Comparison of ENCODE assay signal across 8 cellular contexts in genomic region chr15:40565333-40566238, GRCh38. TPM values are rescaled to one million over a fixed set of nuclear protein-coding genes. Genes with fewer than 3 reads are reported as not detected.
DNase-seq lines count a peak whose midpoint lies in the region; ATAC-seq and TF ChIP-seq lines count a peak whose summit lies in the region.

No MANE protein-coding gene starts in this region.

- DNase-seq in heart right ventricle (no peak), left cardiac atrium (no peak), body of pancreas (no peak), mesendoderm (peak; percentile 16), aorta (no peak)

- no peaks in the 10 kb centered on the region for H3K27me3 ChIP-seq in heart right ventricle
- no peaks in the 10 kb centered on the region for H3K27me3 ChIP-seq in body of pancreas
- H3K27me3 ChIP-seq in mesendoderm (ENCODE audit: insufficient read depth, low read length, poor library complexity): no peaks in the 10 kb centered on the region
- no peaks in the 10 kb centered on the region for H3K27me3 ChIP-seq in aorta (ENCODE audit: control insufficient read depth in 1 of 2, insufficient read depth in 2 of 2, low read length in 1 of 2)

- TF ChIP-seq CTCF in heart right ventricle (IDR thresholded peaks at IDR 0.05): no peak
- no peak for TF ChIP-seq CTCF in body of pancreas (IDR thresholded peaks at IDR 0.05)

- no peak overlapping the region for H4K5ac ChIP-seq in mesendoderm (ENCODE audit: low read length)

- no peak overlapping the region for H2BK120ac ChIP-seq in mesendoderm (ENCODE audit: low read depth, low read length)

- H3K9ac ChIP-seq in mesendoderm (ENCODE audit: low read length): peak overlapping the region; percentile 37

- H3K56ac ChIP-seq in mesendoderm (ENCODE audit: low read length): no peak overlapping the region

- H3K36me3 ChIP-seq in heart right ventricle (peaks cover 0 to 22% (median 4%) of the 10 kb centered on the region in 9 donors), body of pancreas (replicated peaks in 1 of 2; ENCODE audit: insufficient read depth in 1 of 2, low read depth in 2 of 2) (no peaks in the 10 kb centered on the region), mesendoderm (ENCODE audit: control insufficient read depth, insufficient read depth, low read length) (no peaks in the 10 kb centered on the region), aorta (ENCODE audit: control insufficient read depth in 1 of 2, insufficient read depth in 2 of 2, low read length in 1 of 2) (no peaks in the 10 kb centered on the region)

- intact Hi-C loops in heart right ventricle (cut with DNase I) (loop anchor here in 1 of 10 donors (10.0 kb wide), 1 partner anchor 101 kb away; no protein-coding TSS in a partner anchor), left cardiac atrium (cut with DNase I) (no loop called here), body of pancreas (cut with DNase I) (no loop called here), aorta (cut with DNase I) (loop anchor here in 1 of 2 donors (10.0 kb wide), 2 partner anchors 121 to 189 kb away; partner anchors contain the start of genes BAHD1 and RMDN3)

- no peak for ATAC-seq in heart right ventricle
- ATAC-seq in left cardiac atrium: no peak
- ATAC-seq in body of pancreas: no peak
- no peak for ATAC-seq in aorta (ENCODE audit: low FRiP score)
- ATAC-seq in GM19463 (IDR thresholded peaks at IDR 0.05; ENCODE audit: unreplicated experiment): no peak
- ATAC-seq in HG02884 (IDR thresholded peaks at IDR 0.05; ENCODE audit: unreplicated experiment): no peak
- ATAC-seq in GM18907 (IDR thresholded peaks at IDR 0.05; ENCODE audit: unreplicated experiment): no peak

- peaks cover 4% of the 10 kb centered on the region for H3K79me1 ChIP-seq in mesendoderm (ENCODE audit: low read length)

- H3K23ac ChIP-seq in mesendoderm (ENCODE audit: low read length): no peak overlapping the region

- H3K4me1 ChIP-seq in heart right ventricle (peaks cover 2 to 54% (median 29%) of the 10 kb centered on the region in 9 donors), body of pancreas (peaks cover 23% of the 10 kb centered on the region), mesendoderm (ENCODE audit: control insufficient read depth, low read depth, low read length) (peaks cover 6% of the 10 kb centered on the region), aorta (ENCODE audit: control insufficient read depth in 1 of 2, insufficient read depth in 2 of 2, low read length in 2 of 2) (peaks cover 0 to 5% of the 10 kb centered on the region in 2 donors)

- no peak overlapping the region for H3K4ac ChIP-seq in mesendoderm (ENCODE audit: low read depth, low read length)

- H3K18ac ChIP-seq in mesendoderm (ENCODE audit: low read length): no peak overlapping the region

- H3K4me2 ChIP-seq in mesendoderm (ENCODE audit: low read length): peak overlapping the region; percentile 19

- no peak overlapping the region for H2AK5ac ChIP-seq in mesendoderm (ENCODE audit: low read length)

- 47 to 55% methylated on average over 20 of the region's 20 CpGs for WGBS in heart right ventricle, 2 donors
- 34 to 35% methylated on average over 18 of the region's 20 CpGs for WGBS in body of pancreas, 2 donors
- WGBS in mesendoderm (ENCODE audit: extremely low coverage, insufficient coverage, low lambda C conversion rate): no CpG with 5 or more reads among the region's 20 CpGs
- WGBS in aorta, 2 donors: 42 to 46% methylated on average over 17 to 20 of the region's 20 CpGs

- H3K9me3 ChIP-seq in heart right ventricle (no peaks in the 10 kb centered on the region), body of pancreas (no peaks in the 10 kb centered on the region), aorta (ENCODE audit: control insufficient read depth, low read length) (no peaks in the 10 kb centered on the region)

- H2BK5ac ChIP-seq in mesendoderm (ENCODE audit: low read length): no peak overlapping the region

- no peak for TF ChIP-seq POLR2A in body of pancreas (IDR thresholded peaks at IDR 0.05)

- H4K8ac ChIP-seq in mesendoderm (ENCODE audit: low read depth, low read length): no peak overlapping the region

- H3K4me3 ChIP-seq in heart right ventricle (peak overlapping the region; percentile 24 to 95 (median 82)), body of pancreas (no peak overlapping the region), mesendoderm (ENCODE audit: low read length) (no peak overlapping the region), aorta (ENCODE audit: low read length in 2 of 2) (peak overlapping the region; percentile 19 to 25)

- no peak overlapping the region for H2BK15ac ChIP-seq in mesendoderm (replicated peaks; ENCODE audit: low read depth)

- H3K27ac ChIP-seq in heart right ventricle (peak overlapping the region in 9 of 10 donors; percentile 61 to 97 (median 92)), body of pancreas (peak overlapping the region; percentile 32 to 95 (median 86)), mesendoderm (ENCODE audit: low read depth, low read length) (no peak overlapping the region), aorta (ENCODE audit: low read depth in 1 of 2, low read length in 2 of 2) (no peak overlapping the region)

- H3K79me2 ChIP-seq in mesendoderm (ENCODE audit: control insufficient read depth, insufficient read depth, low read length): peaks cover 13% of the 10 kb centered on the region

RNA-seq across cellular contexts. Expression of gene CCDC32, which starts 0.7 kb away (rescaled TPM):
- total RNA-seq in heart right ventricle: 10 to 100 TPM; 16.0 to 30.1 (median 21.6) TPM
- polyA plus RNA-seq in heart right ventricle: 10 to 100 TPM; 25.0 to 37.5 TPM
- 10 to 100 TPM; 16.9 to 22.7 TPM for total RNA-seq in left cardiac atrium
- total RNA-seq in body of pancreas: 10 to 100 TPM in 1 of 2 donors, 1 to 10 TPM in 1; 7.6 to 21.0 TPM
- 9.6 TPM for polyA plus RNA-seq in mesendoderm (2013, experiment 1 of 2)
- 8.9 TPM for polyA plus RNA-seq in mesendoderm (2013, experiment 2 of 2)
- 10 to 100 TPM; 32.0 to 34.0 TPM for total RNA-seq in aorta
- 10 to 100 TPM; 18.8 to 27.4 TPM for polyA plus RNA-seq in aorta

RNA-seq across cellular contexts. Expression of gene RPUSD2, which starts 3.5 kb away (rescaled TPM):
- 10 to 100 TPM in 6 of 10 donors, 1 to 10 TPM in 4; 7.4 to 14.8 (median 10.7) TPM for total RNA-seq in heart right ventricle
- polyA plus RNA-seq in heart right ventricle: 10 to 100 TPM in 1 of 2 donors, 1 to 10 TPM in 1; 9.6 to 11.0 TPM
- total RNA-seq in left cardiac atrium: 10 to 100 TPM in 1 of 2 donors, 1 to 10 TPM in 1; 7.9 to 11.3 TPM
- 1 to 10 TPM; 3.1 to 7.3 TPM for total RNA-seq in body of pancreas
- 14.7 TPM for polyA plus RNA-seq in mesendoderm (2013, experiment 1 of 2)
- polyA plus RNA-seq in mesendoderm (2013, experiment 2 of 2): 14.1 TPM
- total RNA-seq in aorta: 1 to 10 TPM; 4.8 to 6.1 TPM
- 1 to 10 TPM; 3.4 to 4.4 TPM for polyA plus RNA-seq in aorta

RNA-seq across cellular contexts. Expression of gene KNL1, which starts 28.5 kb away (rescaled TPM):
- 1 to 10 TPM in 4 of 10 donors, under 1 TPM in 6; 0.21 to 2.6 (median 0.73) TPM for total RNA-seq in heart right ventricle
- under 1 TPM; 0.10 to 0.22 TPM for polyA plus RNA-seq in heart right ventricle
- 1 to 10 TPM in 1 of 2 donors, under 1 TPM in 1; 0.55 to 1.1 TPM for total RNA-seq in left cardiac atrium
- not detected for total RNA-seq in body of pancreas
- polyA plus RNA-seq in mesendoderm (2013, experiment 1 of 2): 11.4 TPM
- polyA plus RNA-seq in mesendoderm (2013, experiment 2 of 2): 10.9 TPM
- total RNA-seq in aorta: 1 to 10 TPM in 1 of 2 donors, under 1 TPM in 1; 0.42 to 1.6 TPM
- polyA plus RNA-seq in aorta: under 1 TPM; 0.03 to 0.50 TPM

Comparison
In these comparisons a context has a peak if more than half of its experiments do, and no peak if none do; other contexts are left out.
1. H3K27ac ChIP-seq: peak in heart right ventricle (9 of 10) and body of pancreas (4 of 4); none in mesendoderm (single experiment) and aorta (0 of 2).
2. H3K4me3 ChIP-seq: peak in heart right ventricle (10 of 10) and aorta (2 of 2); none in body of pancreas (0 of 2) and mesendoderm (single experiment).